ENCODE assay signal across 11 cellular contexts in genomic region chr12:65649126-65649525, GRCh38.
A peak's percentile ranks its signal among the peaks of the same experiment; 100 is the strongest.
DNase-seq lines count a peak whose midpoint lies in the region; TF ChIP-seq lines count a peak whose summit lies in the region.
"Had no signal": no experiment of that assay in that cellular context is flagged by ENCODE, and none has a peak within 500 bp of the region (broad histone marks: within the 10 kb centered on the region; RNA-seq: fewer than 3 reads in every experiment).

No MANE protein-coding gene starts in this region.

- H3K27ac Mint-ChIP-seq in glutamatergic neuron (ENCODE audit: unreplicated experiment), result no peak overlapping the region

- H3K27me3 ChIP-seq in fibroblast of lung (ENCODE audit: control insufficient read depth, insufficient read depth, low read length), result no peaks in the 10 kb centered on the region
- H3K27me3 ChIP-seq: ascending aorta, spleen had no signal

- H3K79me2 ChIP-seq in fibroblast of lung (ENCODE audit: control insufficient read depth, insufficient read depth, low read length), result no peaks in the 10 kb centered on the region

- H3K36me3 Mint-ChIP-seq in glutamatergic neuron (ENCODE audit: unreplicated experiment), result no peaks in the 10 kb centered on the region

- peaks cover 2% of the 10 kb centered on the region for H3K9me3 Mint-ChIP-seq in glutamatergic neuron (ENCODE audit: unreplicated experiment)

- H3K4me1 ChIP-seq in fibroblast of lung (ENCODE audit: control insufficient read depth, extremely low read depth, insufficient read depth, low read length), result peaks cover 2% of the 10 kb centered on the region
- H3K4me1 ChIP-seq: spleen had no signal

- H3K27me3 Mint-ChIP-seq in glutamatergic neuron (ENCODE audit: unreplicated experiment), result no peaks in the 10 kb centered on the region

- H4K20me1 ChIP-seq in fibroblast of lung (ENCODE audit: control insufficient read depth, extremely low read depth, insufficient read depth, low read length), result no peaks in the 10 kb centered on the region

- H3K36me3 ChIP-seq in fibroblast of lung (ENCODE audit: control insufficient read depth, insufficient read depth, low read length), result no peaks in the 10 kb centered on the region
- H3K36me3 ChIP-seq: ascending aorta, spleen had no signal

- no peak overlapping the region for H2AFZ ChIP-seq in fibroblast of lung (ENCODE audit: low read length)

- DNase-seq in EL (peak; percentile 96), RPMI7951 (ENCODE audit: low read depth) (peak; percentile 98), fibroblast of lung (ENCODE audit: low read depth in 2 of 2) (peak; percentile 99 to 100), skeletal muscle cell (ENCODE audit: low read depth) (peak; percentile 100), glutamatergic neuron (no peak), NCI-H1048 (lab: John Stamatoyannopoulos, UW) (no peak), NCI-H2081 treated with DMSO at 0.1 percent for 48 hours (lab: John Stamatoyannopoulos, UW) (no peak), cortex of kidney (lab: John Stamatoyannopoulos, UW) (no peak)
- DNase-seq: activated CD4-positive, alpha-beta T cell treated with anti-CD3 and anti-CD28 coated beads for 1 hour; spleen had no signal

- H3K4me1 Mint-ChIP-seq in glutamatergic neuron (ENCODE audit: low read depth, unreplicated experiment), result no peaks in the 10 kb centered on the region

- H3K4me2 ChIP-seq in fibroblast of lung (ENCODE audit: extremely low read depth, insufficient read depth, low read length), result no peak overlapping the region

- H3K4me3 ChIP-seq in fibroblast of lung (replicated peaks in 1 of 4; ENCODE audit: control extremely low read depth in 1 of 4, insufficient read depth in 1 of 4, low read depth in 3 of 4, low read length in 4 of 4) (no peak overlapping the region), skeletal muscle cell (ENCODE audit: low read depth, low read length) (no peak overlapping the region)
- H3K4me3 ChIP-seq: ascending aorta, spleen had no signal

- TF ChIP-seq CTCF in fibroblast of lung (conservative IDR thresholded peaks at IDR 0.05 in 1 of 2, IDR thresholded peaks at IDR 0.05 in 1 of 2; ENCODE audit: low read depth in 1 of 2, low read length in 2 of 2), result no peak
- no peak for TF ChIP-seq CTCF in glutamatergic neuron (IDR thresholded peaks at IDR 0.05; ENCODE audit: partially characterized antibody, unreplicated experiment)

- no peak overlapping the region for H3K4me3 Mint-ChIP-seq in glutamatergic neuron (ENCODE audit: unreplicated experiment)

- H3K9me3 ChIP-seq in fibroblast of lung (ENCODE audit: control insufficient read depth, insufficient read depth, low read depth, low read length), result no peaks in the 10 kb centered on the region
- H3K9me3 ChIP-seq: ascending aorta, spleen had no signal

- no peak overlapping the region for H3K9ac ChIP-seq in fibroblast of lung (ENCODE audit: insufficient read depth, low read length)

- peak overlapping the region; percentile 63 for H3K27ac ChIP-seq in fibroblast of lung (ENCODE audit: insufficient read depth, low read length)
- H3K27ac ChIP-seq: ascending aorta, spleen had no signal

Comparison
In these comparisons a context has a peak if more than half of its experiments do, and no peak if none do; other contexts are left out.
1. DNase-seq: peak in EL (single experiment), RPMI7951 (single experiment), fibroblast of lung (2 of 2) and skeletal muscle cell (single experiment); none in glutamatergic neuron (single experiment), NCI-H1048 (single experiment), NCI-H2081 treated with DMSO at 0.1 percent for 48 hours (single experiment) and cortex of kidney (single experiment).